Comparison of ENCODE assay signal across 19 cellular contexts in genomic region chr4:182575225-182575624, GRCh38.
"Had no signal": no experiment of that assay in that cellular context is flagged by ENCODE, and none has a peak within 500 bp of the region (broad histone marks: within the 10 kb centered on the region; RNA-seq: fewer than 3 reads in every experiment).

No MANE protein-coding gene starts in this region.

- H3K27ac ChIP-seq: gastrocnemius medialis, heart right ventricle, left lung, prostate gland, skin epidermis, VCaP had no signal

- H3K27me3 ChIP-seq: gastrocnemius medialis, heart right ventricle had no signal

- H3K36me3 ChIP-seq: gastrocnemius medialis, heart right ventricle, left lung, prostate gland, transverse colon had no signal

- H3K4me3 ChIP-seq: gastrocnemius medialis, heart right ventricle, left lung, mucosa of descending colon, prostate gland, skin epidermis, transverse colon had no signal

- ATAC-seq: activated CD4-positive, alpha-beta T cell treated with anti-CD3 and anti-CD28 coated beads for 36 hours; activated CD8-positive, alpha-beta memory T cell treated with anti-CD3 and anti-CD28 coated beads, Interleukin-2, amount 10 ng/mL, durations not matched to agents 7 days and 5 days; gastrocnemius medialis; heart right ventricle; left lung; mucosa of descending colon; naive thymus-derived CD8-positive, alpha-beta T cell; right cardiac atrium; stimulated activated naive CD8-positive, alpha-beta T cell treated with anti-CD3 and anti-CD28 coated beads, Interleukin-15, Interleukin-2, amounts not matched to agents 100 U/mL and 50 U/mL, for 24 hours had no signal

- H3K9me3 ChIP-seq: gastrocnemius medialis, heart right ventricle, left lung, mucosa of descending colon, prostate gland, transverse colon had no signal

- DNase-seq: activated CD4-positive, alpha-beta memory T cell treated with anti-CD3 and anti-CD28 coated beads for 36 hours; activated CD4-positive, alpha-beta T cell treated with anti-CD3 and anti-CD28 coated beads for 36 hours; activated CD8-positive, alpha-beta memory T cell treated with anti-CD3 and anti-CD28 coated beads, Interleukin-2, amount 10 ng/mL, durations not matched to agents 7 days and 5 days; activated naive CD4-positive, alpha-beta T cell treated with anti-CD3 and anti-CD28 coated beads, Interleukin-2, amount 10 ng/mL, durations not matched to agents 7 days and 5 days; activated T-cell treated with anti-CD3 and anti-CD28 coated beads, Interleukin-2, amount 50 U/mL, for 1 hour; effector CD8-positive, alpha-beta T cell; gastrocnemius medialis; heart right ventricle; left lung; mucosa of descending colon; naive thymus-derived CD8-positive, alpha-beta T cell; right cardiac atrium; stimulated activated naive CD8-positive, alpha-beta T cell treated with anti-CD3 and anti-CD28 coated beads, Interleukin-15, Interleukin-2, amounts not matched to agents 100 U/mL and 50 U/mL, for 24 hours; T-helper 1 cell; T1000; transverse colon had no signal

- H3K4me1 ChIP-seq: gastrocnemius medialis, heart right ventricle, left lung, prostate gland, transverse colon had no signal
